Comparison of ENCODE assay signal across 33 cellular contexts in the genomic region with DNA sequence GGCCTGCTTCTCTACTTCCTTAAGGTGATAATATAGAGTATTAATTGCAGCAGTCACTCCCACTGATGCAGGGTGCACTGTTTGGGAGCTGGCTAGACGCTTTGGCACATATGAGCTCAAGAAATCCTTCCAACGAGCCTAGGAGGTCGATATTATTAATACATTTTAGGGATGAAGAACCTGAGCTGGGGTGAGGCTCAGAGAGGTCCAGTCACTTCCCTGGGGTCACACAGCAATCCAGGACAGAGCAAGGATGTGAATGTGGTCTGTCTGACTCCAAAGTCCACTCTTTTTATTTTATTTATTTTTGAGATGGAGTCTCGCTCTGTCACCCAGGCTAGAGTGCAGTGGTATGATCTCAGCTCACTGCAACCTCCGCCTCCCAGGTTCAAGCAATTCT.
"Had no signal": no experiment of that assay in that cellular context is flagged by ENCODE, and none has a peak within 500 bp of the region (broad histone marks: within the 10 kb centered on the region; RNA-seq: fewer than 3 reads in every experiment).

No MANE protein-coding gene starts in this region.

- H3K4me3 Mint-ChIP-seq: activated CD4-positive, alpha-beta memory T cell treated with anti-CD3 and anti-CD28 coated beads, Interleukin-2, amount 10 ng/mL, durations not matched to agents 7 days and 5 days; activated CD4-positive, alpha-beta T cell treated with anti-CD3 and anti-CD28 coated beads for 36 hours; activated CD4-positive, alpha-beta T cell treated with anti-CD3 and anti-CD28 coated beads, Interleukin-2, amount 10 ng/mL, durations not matched to agents 24 days and 14 days; activated naive CD4-positive, alpha-beta T cell treated with anti-CD3 and anti-CD28 coated beads, Interleukin-2, amount 10 ng/mL, durations not matched to agents 7 days and 5 days; activated naive CD8-positive, alpha-beta T cell treated with anti-CD3 and anti-CD28 coated beads, Interleukin-2, amount 10 ng/mL, durations not matched to agents 7 days and 5 days; activated T-cell treated with anti-CD3 and anti-CD28 coated beads, Interleukin-2, amount 50 U/mL, for 24 hours; activated T-cell treated with anti-CD3 and anti-CD28 coated beads, Interleukin-2, amount 50 U/mL, for 72 hours; brain; endodermal cell; T-helper 17 cell; T-helper 2 cell treated with Interferon-gamma antibody and Interleukin-4, amounts not matched to agents 5 μg/mL and 100 μg/mL, for 36 hours had no signal

- ATAC-seq: activated CD4-positive, alpha-beta T cell treated with anti-CD3 and anti-CD28 coated beads for 36 hours; activated naive CD4-positive, alpha-beta T cell treated with anti-CD3 and anti-CD28 coated beads, Interleukin-2, amount 50 U/mL, for 72 hours; activated T-cell treated with anti-CD3 and anti-CD28 coated beads, Interleukin-2, amount 50 U/mL, for 72 hours; esophagus mucosa; T-helper 17 cell had no signal

- H3K4me3 ChIP-seq: ascending aorta, breast epithelium, cardiac muscle cell, colonic mucosa had no signal

- H3K4me1 ChIP-seq: ascending aorta, breast epithelium, colonic mucosa had no signal

- H3K27ac Mint-ChIP-seq: activated CD4-positive, alpha-beta memory T cell treated with anti-CD3 and anti-CD28 coated beads, Interleukin-2, amount 10 ng/mL, durations not matched to agents 7 days and 5 days; activated CD4-positive, alpha-beta T cell treated with anti-CD3 and anti-CD28 coated beads for 36 hours; activated CD4-positive, alpha-beta T cell treated with anti-CD3 and anti-CD28 coated beads, Interleukin-2, amount 10 ng/mL, durations not matched to agents 24 days and 14 days; activated naive CD4-positive, alpha-beta T cell treated with anti-CD3 and anti-CD28 coated beads, Interleukin-2, amount 10 ng/mL, durations not matched to agents 7 days and 5 days; activated naive CD4-positive, alpha-beta T cell treated with anti-CD3 and anti-CD28 coated beads, Interleukin-2, amount 50 U/mL, for 72 hours; activated naive CD8-positive, alpha-beta T cell treated with anti-CD3 and anti-CD28 coated beads, Interleukin-2, amount 10 ng/mL, durations not matched to agents 7 days and 5 days; activated T-cell treated with anti-CD3 and anti-CD28 coated beads, Interleukin-2, amount 50 U/mL, for 24 hours; activated T-cell treated with anti-CD3 and anti-CD28 coated beads, Interleukin-2, amount 50 U/mL, for 72 hours; brain; endodermal cell; T-helper 17 cell; T-helper 2 cell treated with Interferon-gamma antibody and Interleukin-4, amounts not matched to agents 5 μg/mL and 100 μg/mL, for 36 hours had no signal

- H3K27ac ChIP-seq: ascending aorta, breast epithelium, cardiac muscle cell, colonic mucosa, WERI-Rb-1 had no signal

- H3K27me3 ChIP-seq: ascending aorta, breast epithelium, cardiac muscle cell, colonic mucosa had no signal

- H3K36me3 ChIP-seq: ascending aorta, breast epithelium, cardiac muscle cell, colonic mucosa had no signal

- H3K9me3 Mint-ChIP-seq: activated CD4-positive, alpha-beta memory T cell treated with anti-CD3 and anti-CD28 coated beads, Interleukin-2, amount 10 ng/mL, durations not matched to agents 7 days and 5 days; activated CD4-positive, alpha-beta T cell treated with anti-CD3 and anti-CD28 coated beads, Interleukin-2, amount 10 ng/mL, durations not matched to agents 24 days and 14 days; activated T-cell treated with anti-CD3 and anti-CD28 coated beads, Interleukin-2, amount 50 U/mL, for 24 hours; T-helper 2 cell treated with Interferon-gamma antibody and Interleukin-4, amounts not matched to agents 5 μg/mL and 100 μg/mL, for 36 hours had no signal

- H3K9me3 ChIP-seq: ascending aorta, breast epithelium, colonic mucosa had no signal

- DNase-seq: activated CD4-positive, alpha-beta memory T cell treated with anti-CD3 and anti-CD28 coated beads, Interleukin-2, amount 10 ng/mL, durations not matched to agents 7 days and 5 days; activated CD4-positive, alpha-beta T cell treated with anti-CD3 and anti-CD28 coated beads for 36 hours; activated CD4-positive, alpha-beta T cell treated with anti-CD3 and anti-CD28 coated beads, Interleukin-2, amount 10 ng/mL, durations not matched to agents 24 days and 14 days; activated CD4-positive, alpha-beta T cell treated with anti-CD3 and anti-CD28 coated beads, Interleukin-2, amount 50 U/mL, for 4 hours; activated CD4-positive, CD25-positive, alpha-beta regulatory T cell; activated CD4-positive, CD25-positive, alpha-beta regulatory T cell treated with anti-CD3 and anti-CD28 coated beads, Interleukin-2, amount 50 U/mL, for 72 hours; activated CD8-positive, alpha-beta memory T cell treated with anti-CD3 and anti-CD28 coated beads, Interleukin-2, amount 50 U/mL, for 48 hours; activated gamma-delta T cell; activated naive CD4-positive, alpha-beta T cell; activated naive CD4-positive, alpha-beta T cell treated with anti-CD3 and anti-CD28 coated beads, Interleukin-2, amount 10 ng/mL, durations not matched to agents 7 days and 5 days; activated naive CD8-positive, alpha-beta T cell treated with anti-CD3 and anti-CD28 coated beads, Interleukin-2, amount 10 ng/mL, durations not matched to agents 7 days and 5 days; activated T-cell treated with anti-CD3 and anti-CD28 coated beads for 4 hours; activated T-cell treated with anti-CD3 and anti-CD28 coated beads, Interleukin-2, amount 50 U/mL, for 24 hours; activated T-cell treated with anti-CD3 and anti-CD28 coated beads, Interleukin-2, amount 50 U/mL, for 72 hours; central memory CD4-positive, alpha-beta T cell; cerebellar nuclear complex; colonic mucosa; effector memory CD4-positive, alpha-beta T cell; endodermal cell; foreskin fibroblast; head of caudate nucleus; T-helper 1 cell; T-helper 17 cell; T1000; WERI-Rb-1 had no signal

- H3K27me3 Mint-ChIP-seq: activated CD4-positive, alpha-beta memory T cell treated with anti-CD3 and anti-CD28 coated beads, Interleukin-2, amount 10 ng/mL, durations not matched to agents 7 days and 5 days; activated CD4-positive, alpha-beta T cell treated with anti-CD3 and anti-CD28 coated beads for 36 hours; activated CD4-positive, alpha-beta T cell treated with anti-CD3 and anti-CD28 coated beads, Interleukin-2, amount 10 ng/mL, durations not matched to agents 24 days and 14 days; activated naive CD8-positive, alpha-beta T cell treated with anti-CD3 and anti-CD28 coated beads, Interleukin-2, amount 10 ng/mL, durations not matched to agents 7 days and 5 days; activated T-cell treated with anti-CD3 and anti-CD28 coated beads, Interleukin-2, amount 50 U/mL, for 24 hours; brain had no signal

- H3K4me1 Mint-ChIP-seq: activated CD4-positive, alpha-beta memory T cell treated with anti-CD3 and anti-CD28 coated beads, Interleukin-2, amount 10 ng/mL, durations not matched to agents 7 days and 5 days; activated CD4-positive, alpha-beta T cell treated with anti-CD3 and anti-CD28 coated beads for 36 hours; activated CD4-positive, alpha-beta T cell treated with anti-CD3 and anti-CD28 coated beads, Interleukin-2, amount 10 ng/mL, durations not matched to agents 24 days and 14 days; activated naive CD4-positive, alpha-beta T cell treated with anti-CD3 and anti-CD28 coated beads, Interleukin-2, amount 10 ng/mL, durations not matched to agents 7 days and 5 days had no signal

- FAIRE-seq: frontal cortex had no signal
